21 cellular contexts compared by ENCODE assay signal in genomic region chr10:97273700-97274099, GRCh38. TPM values are rescaled to one million over a fixed set of nuclear protein-coding genes. Genes with fewer than 3 reads are reported as not detected.
DNase-seq lines count a peak whose midpoint lies in the region; ATAC-seq and TF ChIP-seq lines count a peak whose summit lies in the region.
"Had no signal": no experiment of that assay in that cellular context is flagged by ENCODE, and none has a peak within 500 bp of the region (broad histone marks: within the 10 kb centered on the region; RNA-seq: fewer than 3 reads in every experiment).

No MANE protein-coding gene starts in this region.

- H3K27me3 ChIP-seq in BLaER1 treated with 17β-estradiol and CSF1 and Interleukin-3, amounts not matched to agents 10 nM and 100 nM: no peaks in the 10 kb centered on the region
- no peaks in the 10 kb centered on the region for H3K27me3 ChIP-seq in testis
- H3K27me3 ChIP-seq: BE2C had no signal

- peaks cover 21 to 38% (median 23%) of the 10 kb centered on the region in 10 experiments for H3K4me1 ChIP-seq in BLaER1 treated with 17β-estradiol and CSF1 and Interleukin-3, amounts not matched to agents 10 nM and 100 nM
- H3K4me1 ChIP-seq in HEK293 (ENCODE audit: control insufficient read depth, insufficient read depth, low read length) (peaks cover under 1% of the 10 kb centered on the region; the same call in 1 of the 2 replicates), testis (peaks cover 15% of the 10 kb centered on the region)
- H3K4me1 ChIP-seq: BE2C had no signal

- no peak overlapping the region for H3K4me3 ChIP-seq in BLaER1 treated with 17β-estradiol and CSF1 and Interleukin-3, amounts not matched to agents 10 nM and 100 nM
- H3K4me3 ChIP-seq in HEK293 (ENCODE audit: low read depth, low read length) (no peak overlapping the region), testis (no peak overlapping the region)
- H3K4me3 ChIP-seq: GM12878 had no signal

- peak overlapping the region in 1 of 11 experiments; percentile 67; a peak in 1 of 22 replicates for H3K9ac ChIP-seq in BLaER1 treated with 17β-estradiol and CSF1 and Interleukin-3, amounts not matched to agents 10 nM and 100 nM

- DNase-seq in testis: no peak
- no peak for DNase-seq in stimulated activated CD4-positive, alpha-beta T cell treated with anti-CD3 and anti-CD28 coated beads, Interleukin-12 subunit alpha, Interleukin-12 subunit beta, amount 100 ng/mL, for 4 hours
- DNase-seq: 8988T; ACHN; BE2C; C1 segment of cervical spinal cord; CD4-positive, alpha-beta memory T cell; CD4-positive, CD25-positive, alpha-beta regulatory T cell; CD8-positive, alpha-beta memory T cell; COR-L47; DMS 273 treated with DMSO at 0.1 percent for 48 hours; DMS153; DMS53; DMS79; DND-41; EL; GDM1 had no signal

- POLR2A ChIA-PET in HEK293 (lab: Yijun Ruan, JAX): interaction anchor here (1.1 kb wide), 1 partner anchor 18 kb away, joined by 3 read pairs; no protein-coding TSS in a partner anchor

- peak overlapping the region in 6 of 11 experiments; percentile 63 to 93 (median 78); a peak in 9 of 22 replicates for H3K4me2 ChIP-seq in BLaER1 treated with 17β-estradiol and CSF1 and Interleukin-3, amounts not matched to agents 10 nM and 100 nM

- CTCF ChIA-PET in HEK293 (lab: Yijun Ruan, JAX): interaction anchor here (0.6 to 1.4 kb wide), 4 partner anchors 63 to 1458 kb away, joined by 3 read pairs; no protein-coding TSS in a partner anchor

- H3K27ac ChIP-seq in BLaER1 treated with 17β-estradiol and CSF1 and Interleukin-3, amounts not matched to agents 10 nM and 100 nM: peak overlapping the region in 10 of 11 experiments; percentile 66 to 89 (median 84); a peak in 18 of 22 replicates
- no peak overlapping the region for H3K27ac ChIP-seq in HEK293 (ENCODE audit: extremely low read depth, low read depth, low read length)
- no peak overlapping the region for H3K27ac ChIP-seq in testis

- TF ChIP-seq POLR2A in testis (IDR thresholded peaks at IDR 0.05): no peak

- no peaks in the 10 kb centered on the region; a peak in 1 of 22 replicates for H4K20me1 ChIP-seq in BLaER1 treated with 17β-estradiol and CSF1 and Interleukin-3, amounts not matched to agents 10 nM and 100 nM

- peaks cover 0 to 42% (median 34%) of the 10 kb centered on the region in 11 experiments; a peak in 17 of 22 replicates for H3K9me3 ChIP-seq in BLaER1 treated with 17β-estradiol and CSF1 and Interleukin-3, amounts not matched to agents 10 nM and 100 nM (replicated peaks in 1 of 11)
- no peaks in the 10 kb centered on the region for H3K9me3 ChIP-seq in HEK293 (ENCODE audit: control insufficient read depth, insufficient read depth, low read depth, low read length)
- H3K9me3 ChIP-seq in testis: no peaks in the 10 kb centered on the region
- H3K9me3 ChIP-seq: BE2C had no signal

- ATAC-seq in GM21381 (IDR thresholded peaks at IDR 0.05; ENCODE audit: unreplicated experiment): no peak
- ATAC-seq: GM12878 had no signal

- WGBS in testis, 2 donors: 86 to 89% methylated on average over 3 of the region's 3 CpGs

- TF ChIP-seq CTCF in HEK293 (tag by site-specific recombination; IDR thresholded peaks at IDR 0.05) (no peak), testis (IDR thresholded peaks at IDR 0.05) (no peak)

- peaks cover 0 to 32% (median 17%) of the 10 kb centered on the region in 11 experiments; a peak in 16 of 22 replicates for H3K36me3 ChIP-seq in BLaER1 treated with 17β-estradiol and CSF1 and Interleukin-3, amounts not matched to agents 10 nM and 100 nM
- H3K36me3 ChIP-seq in HEK293 (ENCODE audit: control insufficient read depth in 2 of 2, insufficient read depth in 1 of 2, low read length in 2 of 2) (no peaks in the 10 kb centered on the region), testis (ENCODE audit: low read depth, missing control alignments) (no peaks in the 10 kb centered on the region)
- H3K36me3 ChIP-seq: BE2C had no signal

- intact Hi-C loops in testis (cut with DNase I; ENCODE audit: low total_unique reads): loop anchor here (10.0 kb wide), 1 partner anchor 81 kb away; no protein-coding TSS in a partner anchor

TF ChIP-seq in HEK293, 187 proteins besides CTCF, POLR2A, EP300 and RAD21:
- TF ChIP-seq ZNF660 (tag by site-specific recombination; IDR thresholded peaks at IDR 0.05) (no peak), ZNF248 (tag by site-specific recombination; IDR thresholded peaks at IDR 0.05) (no peak), ZNF146 (tag by site-specific recombination; IDR thresholded peaks at IDR 0.05) (peak; percentile 93), ZFHX2 (tag by site-specific recombination; conservative IDR thresholded peaks at IDR 0.05) (no peak), REST (tag by site-specific recombination; IDR thresholded peaks at IDR 0.05) (no peak), ZNF311 (tag by site-specific recombination; IDR thresholded peaks at IDR 0.05; ENCODE audit: borderline replicate concordance) (no peak)

RNA-seq across cellular contexts. Expression of gene ARHGAP19, which starts 18.7 kb away (rescaled TPM):
- 10 to 100 TPM; 50.0 to 54.6 TPM for total RNA-seq in testis
- 40.5 TPM for polyA plus RNA-seq in testis (ENCODE audit: insufficient read depth, low read depth, low replicate concordance)

RNA-seq across cellular contexts. Expression of gene FRAT1, which starts 45.4 kb away (rescaled TPM):
- 10 to 100 TPM; 22.1 to 29.9 TPM for total RNA-seq in testis
- polyA plus RNA-seq in testis (ENCODE audit: insufficient read depth, low read depth, low replicate concordance): 9.7 TPM

Comparison
In these comparisons a context has a peak if more than half of its experiments do, and no peak if none do; other contexts are left out.
1. H3K27ac ChIP-seq: peak in BLaER1 treated with 17β-estradiol and CSF1 and Interleukin-3, amounts not matched to agents 10 nM and 100 nM (10 of 11); none in HEK293 (single experiment) and testis (0 of 2).